ENCODE assay signal across 8 cellular contexts in the genomic region with DNA sequence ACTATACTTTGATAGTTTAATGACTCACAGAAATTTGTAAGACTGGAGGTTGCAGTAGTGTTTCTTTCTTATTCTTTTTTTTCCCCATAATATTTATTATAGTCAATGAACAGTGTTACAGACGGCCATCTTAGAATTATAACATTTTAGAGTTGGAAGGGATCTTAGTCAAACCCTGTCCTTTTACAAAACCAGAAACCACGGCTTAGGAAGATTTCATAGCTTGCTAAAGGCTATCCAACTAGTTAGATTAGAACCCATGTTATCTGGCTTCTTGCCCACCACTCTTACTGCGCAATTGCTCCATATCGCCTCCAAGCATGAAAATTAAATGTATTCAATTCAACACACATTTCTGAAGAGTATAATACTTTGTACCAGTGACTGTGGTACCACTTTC. TPM values are rescaled to one million over a fixed set of nuclear protein-coding genes. Genes with fewer than 3 reads are reported as not detected.
DNase-seq lines count a peak whose midpoint lies in the region; ATAC-seq and TF ChIP-seq lines count a peak whose summit lies in the region.

No MANE protein-coding gene starts in this region.

- WGBS in thyroid gland, 2 donors = 2 to 6% methylated on average over 4 of the region's 4 CpGs

- no peak for DNase-seq in CD4-positive, CD25-positive, alpha-beta regulatory T cell
- DNase-seq in LNCaP clone FGC (ENCODE audit: low read depth) = no peak
- DNase-seq in kidney tubule cell (ENCODE audit: low spot score) = peak; percentile 16
- DNase-seq in thyroid gland = no peak
- no peak for DNase-seq in retina
- no peak for DNase-seq in NCI-H2196 treated with DMSO at 0.1 percent for 48 hours (lab: John Stamatoyannopoulos, UW; ENCODE audit: unreplicated experiment)

- H3K9me3 Mint-ChIP-seq in CD4-positive, CD25-positive, alpha-beta regulatory T cell = peaks cover 0 to 2% (median 0%) of the 10 kb centered on the region in 7 donors

- peaks cover 9% of the 10 kb centered on the region for H3K27me3 Mint-ChIP-seq in CD4-positive, CD25-positive, alpha-beta regulatory T cell

- no peak for TF ChIP-seq CTCF in LNCaP clone FGC (IDR thresholded peaks at IDR 0.05; ENCODE audit: control insufficient read depth, extremely low read depth, insufficient read depth)
- no peak for TF ChIP-seq CTCF in thyroid gland (IDR thresholded peaks at IDR 0.05)

- no peaks in the 10 kb centered on the region for H3K27me3 ChIP-seq in CD4-positive, CD25-positive, alpha-beta regulatory T cell (ENCODE audit: control insufficient read depth, insufficient read depth, low read length)
- H3K27me3 ChIP-seq in thyroid gland = no peaks in the 10 kb centered on the region

- H3K27ac Mint-ChIP-seq in CD4-positive, CD25-positive, alpha-beta regulatory T cell = peak overlapping the region; percentile 91 to 96 (median 93)

- H3K9me3 ChIP-seq in CD4-positive, CD25-positive, alpha-beta regulatory T cell (ENCODE audit: control insufficient read depth in 2 of 2, low read length in 2 of 2) = no peaks in the 10 kb centered on the region
- H3K9me3 ChIP-seq in thyroid gland = no peaks in the 10 kb centered on the region

- peak overlapping the region; percentile 96 for H3K4me3 ChIP-seq in CD4-positive, CD25-positive, alpha-beta regulatory T cell (ENCODE audit: low read depth, low read length)
- peak overlapping the region; percentile 71 for H3K4me3 ChIP-seq in LNCaP clone FGC (ENCODE audit: low read depth, low read length)
- H3K4me3 ChIP-seq in thyroid gland (replicated peaks in 1 of 3) = peak overlapping the region in 2 of 3 donors; percentile 46 to 75

- H3K36me3 Mint-ChIP-seq in CD4-positive, CD25-positive, alpha-beta regulatory T cell = peaks cover 3% of the 10 kb centered on the region

- H3K4me1 ChIP-seq in CD4-positive, CD25-positive, alpha-beta regulatory T cell (ENCODE audit: control insufficient read depth, insufficient read depth, low read length, poor library complexity, severe bottlenecking) = peaks cover 6% of the 10 kb centered on the region
- peaks cover 0 to 4% of the 10 kb centered on the region in 2 donors for H3K4me1 ChIP-seq in thyroid gland

- peak overlapping the region; percentile 88 to 96 (median 96) for H3K4me3 Mint-ChIP-seq in CD4-positive, CD25-positive, alpha-beta regulatory T cell

- ATAC-seq in CD4-positive, CD25-positive, alpha-beta regulatory T cell (ENCODE audit: low read depth in 2 of 2) = no peak
- no peak for ATAC-seq in GM18907 (IDR thresholded peaks at IDR 0.05; ENCODE audit: unreplicated experiment)

- TF ChIP-seq POLR2A in thyroid gland (IDR thresholded peaks at IDR 0.05) = no peak

- peak overlapping the region; percentile 88 for H3K27ac ChIP-seq in CD4-positive, CD25-positive, alpha-beta regulatory T cell (ENCODE audit: insufficient read depth, low read length, poor library complexity, severe bottlenecking)
- H3K27ac ChIP-seq in angular gyrus (ENCODE audit: low read depth, low read length) (peak overlapping the region; percentile 82), thyroid gland (peak overlapping the region; percentile 92 to 94 (median 93))

- intact Hi-C loops in thyroid gland (cut with DNase I) = no loop called here

- no peaks in the 10 kb centered on the region for H3K36me3 ChIP-seq in CD4-positive, CD25-positive, alpha-beta regulatory T cell (ENCODE audit: control insufficient read depth, insufficient read depth, low read length)
- no peaks in the 10 kb centered on the region for H3K36me3 ChIP-seq in thyroid gland

- H3K4me1 Mint-ChIP-seq in CD4-positive, CD25-positive, alpha-beta regulatory T cell = peaks cover 0 to 21% (median 12%) of the 10 kb centered on the region in 4 donors

RNA-seq across cellular contexts. Expression of a gene that starts 1.1 kb away (rescaled TPM):
- 35.5 TPM for total RNA-seq in CD4-positive, CD25-positive, alpha-beta regulatory T cell
- polyA plus RNA-seq in CD4-positive, CD25-positive, alpha-beta regulatory T cell = 1 to 10 TPM; 7.7 to 8.7 (median 8.0) TPM
- total RNA-seq in thyroid gland = 10 to 100 TPM; 35.9 to 54.0 (median 48.8) TPM
